Comparison of ENCODE assay signal across 8 cellular contexts in genomic region chr11:33775064-33775807, GRCh38. TPM values are rescaled to one million over a fixed set of nuclear protein-coding genes. Genes with fewer than 3 reads are reported as not detected.
DNase-seq lines count a peak whose midpoint lies in the region; ATAC-seq lines count a peak whose summit lies in the region.

No MANE protein-coding gene starts in this region.

- peaks cover 33% of the 10 kb centered on the region for H3K4me1 Mint-ChIP-seq in activated T-helper 2 cell treated with anti-CD3 and anti-CD28 coated beads, Interferon-gamma antibody, Interleukin-2, Interleukin-4, amounts not matched to agents 10 μg/mL and 5 μg/mL and 100 μg/mL, durations not matched to agents 14 hours and 24 hours and 36 hours (ENCODE audit: low read depth)
- peaks cover 39 to 40% of the 10 kb centered on the region in 2 donors for H3K4me1 Mint-ChIP-seq in immature natural killer cell

- peaks cover 9% of the 10 kb centered on the region for H3K36me3 Mint-ChIP-seq in activated T-helper 2 cell treated with anti-CD3 and anti-CD28 coated beads, Interferon-gamma antibody, Interleukin-2, Interleukin-4, amounts not matched to agents 10 μg/mL and 5 μg/mL and 100 μg/mL, durations not matched to agents 14 hours and 24 hours and 36 hours (ENCODE audit: low read depth)
- peaks cover 0 to 2% (median 2%) of the 10 kb centered on the region in 3 donors for H3K36me3 Mint-ChIP-seq in immature natural killer cell

- no peak for ATAC-seq in HG02981 (IDR thresholded peaks at IDR 0.05; ENCODE audit: unreplicated experiment)

- no peaks in the 10 kb centered on the region for H3K9me3 Mint-ChIP-seq in activated T-helper 2 cell treated with anti-CD3 and anti-CD28 coated beads, Interferon-gamma antibody, Interleukin-2, Interleukin-4, amounts not matched to agents 10 μg/mL and 5 μg/mL and 100 μg/mL, durations not matched to agents 14 hours and 24 hours and 36 hours
- no peaks in the 10 kb centered on the region for H3K9me3 Mint-ChIP-seq in immature natural killer cell

- H3K27ac Mint-ChIP-seq in activated T-helper 2 cell treated with anti-CD3 and anti-CD28 coated beads, Interferon-gamma antibody, Interleukin-2, Interleukin-4, amounts not matched to agents 10 μg/mL and 5 μg/mL and 100 μg/mL, durations not matched to agents 14 hours and 24 hours and 36 hours, result no peak overlapping the region
- H3K27ac Mint-ChIP-seq in immature natural killer cell, result peak overlapping the region; percentile 68 to 94 (median 90)

- peak overlapping the region; percentile 66 for H3K27ac ChIP-seq in substantia nigra (ENCODE audit: low read depth, low read length, poor library complexity, severe bottlenecking)

- peak; percentile 24 for DNase-seq in NCI-H748 (lab: John Stamatoyannopoulos, UW; ENCODE audit: unreplicated experiment)
- DNase-seq in NCI-H748 treated with DMSO at 0.1 percent for 48 hours (lab: John Stamatoyannopoulos, UW), result no peak
- no peak for DNase-seq in activated T-helper 2 cell treated with anti-CD3 and anti-CD28 coated beads, Interferon-gamma antibody, Interleukin-2, Interleukin-4, amounts not matched to agents 10 μg/mL and 5 μg/mL and 100 μg/mL, durations not matched to agents 14 hours and 24 hours and 36 hours (ENCODE audit: low spot score)
- no peak for DNase-seq in immature natural killer cell
- DNase-seq in substantia nigra (lab: John Stamatoyannopoulos, UW), result no peak
- DNase-seq in DMS153 treated with DMSO at 0.1 percent for 48 hours (lab: John Stamatoyannopoulos, UW; ENCODE audit: unreplicated experiment), result no peak
- DNase-seq in NCI-H128 (lab: John Stamatoyannopoulos, UW; ENCODE audit: unreplicated experiment), result no peak

- intact Hi-C loops in activated T-helper 2 cell treated with anti-CD3 and anti-CD28 coated beads, Interferon-gamma antibody, Interleukin-2, Interleukin-4, amounts not matched to agents 10 μg/mL and 5 μg/mL and 100 μg/mL, durations not matched to agents 14 hours and 24 hours and 36 hours (cut with micrococcal nuclease), result loop anchor here (2.0 kb wide), 1 partner anchor 74 kb away; the partner anchor contains the start of gene C11orf91

- H3K27me3 Mint-ChIP-seq in activated T-helper 2 cell treated with anti-CD3 and anti-CD28 coated beads, Interferon-gamma antibody, Interleukin-2, Interleukin-4, amounts not matched to agents 10 μg/mL and 5 μg/mL and 100 μg/mL, durations not matched to agents 14 hours and 24 hours and 36 hours (ENCODE audit: low read depth), result peaks cover 34% of the 10 kb centered on the region
- peaks cover 11 to 25% (median 12%) of the 10 kb centered on the region in 3 donors for H3K27me3 Mint-ChIP-seq in immature natural killer cell (ENCODE audit: low read depth in 3 of 3)

- peak overlapping the region; percentile 93 for H3K4me3 Mint-ChIP-seq in activated T-helper 2 cell treated with anti-CD3 and anti-CD28 coated beads, Interferon-gamma antibody, Interleukin-2, Interleukin-4, amounts not matched to agents 10 μg/mL and 5 μg/mL and 100 μg/mL, durations not matched to agents 14 hours and 24 hours and 36 hours (ENCODE audit: low read depth)
- peak overlapping the region; percentile 97 to 99 (median 97) for H3K4me3 Mint-ChIP-seq in immature natural killer cell

RNA-seq across cellular contexts. Expression of gene FBXO3, which starts 0.9 kb away (rescaled TPM):
- total RNA-seq in activated T-helper 2 cell treated with anti-CD3 and anti-CD28 coated beads, Interferon-gamma antibody, Interleukin-2, Interleukin-4, amounts not matched to agents 10 μg/mL and 5 μg/mL and 100 μg/mL, durations not matched to agents 14 hours and 24 hours and 36 hours, result 13.9 TPM in 2 replicates
- polyA plus RNA-seq in immature natural killer cell, result 10 to 100 TPM; 33.5 to 46.9 (median 36.9) TPM

RNA-seq across cellular contexts. Expression of gene CD59, which starts 39.0 kb away (rescaled TPM):
- total RNA-seq in activated T-helper 2 cell treated with anti-CD3 and anti-CD28 coated beads, Interferon-gamma antibody, Interleukin-2, Interleukin-4, amounts not matched to agents 10 μg/mL and 5 μg/mL and 100 μg/mL, durations not matched to agents 14 hours and 24 hours and 36 hours, result 165 and 173 TPM in 2 replicates
- 10 to 100 TPM; 46.9 to 70.7 (median 54.9) TPM for polyA plus RNA-seq in immature natural killer cell
